In the genomic region with DNA sequence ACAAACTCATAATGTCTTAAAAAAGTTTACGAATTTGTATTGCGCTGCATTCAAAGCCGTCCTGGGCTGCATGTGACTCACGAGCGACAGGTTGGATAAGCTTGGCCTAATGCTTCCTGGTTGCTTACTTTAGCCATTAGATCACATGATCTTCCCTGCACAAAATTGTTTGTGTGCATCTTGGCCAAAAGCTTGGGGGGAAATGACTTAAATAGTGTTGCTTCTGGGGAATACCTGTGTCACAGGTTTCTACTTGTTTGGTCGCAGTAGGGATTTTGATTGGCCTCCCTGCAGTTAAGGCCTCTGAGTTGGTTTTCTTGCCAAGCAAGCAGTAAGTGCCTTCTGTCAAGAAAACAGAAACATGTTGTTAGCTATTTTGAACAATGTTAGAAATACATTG, we compare ENCODE assay signal across 19 cellular contexts. TPM values are rescaled to one million over a fixed set of nuclear protein-coding genes. Genes with fewer than 3 reads are reported as not detected.
DNase-seq lines count a peak whose midpoint lies in the region; ATAC-seq, FAIRE-seq and TF ChIP-seq lines count a peak whose summit lies in the region.
"Had no signal": no experiment of that assay in that cellular context is flagged by ENCODE, and none has a peak within 500 bp of the region (broad histone marks: within the 10 kb centered on the region; RNA-seq: fewer than 3 reads in every experiment).

No MANE protein-coding gene starts in this region.

- H3K4me2 ChIP-seq in GM23338 = no peak overlapping the region
- no peak overlapping the region for H3K4me2 ChIP-seq in GM12878 (ENCODE audit: control insufficient read depth, insufficient read depth)

- H3K9ac ChIP-seq in GM12878 (ENCODE audit: control insufficient read depth, insufficient read depth, low read length) = no peak overlapping the region

- FAIRE-seq in GM12878 (lab: Jason Lieb, UNC) = no peak

- TF ChIP-seq RAD21 in GM12878 (IDR thresholded peaks at IDR 0.05; ENCODE audit: insufficient read depth, low read depth, low read length) = no peak

- no peaks in the 10 kb centered on the region; the same call in none of the 2 replicates for H3F3A ChIP-seq in GM23338 (replicated peaks; ENCODE audit: low read depth)

- H3K36me3 ChIP-seq in GM23338 (ENCODE audit: insufficient read depth) (no peaks in the 10 kb centered on the region; the same call in 1 of the 2 replicates), GM12878 (ENCODE audit: control insufficient read depth in 2 of 2, insufficient read depth in 2 of 2, low read length in 1 of 2) (peaks cover 2 to 10% of the 10 kb centered on the region in 2 experiments)
- H3K36me3 ChIP-seq in CD8-positive, alpha-beta T cell (ENCODE audit: insufficient read depth, low read length) = peaks cover 3% of the 10 kb centered on the region
- H3K36me3 ChIP-seq: brain microvascular endothelial cell, vagina had no signal

- no peak for DNase-seq in GM23338 (ENCODE audit: low spot score)
- no peak for DNase-seq in GM12878 (ENCODE audit: low read depth, low spot score)
- peak; percentile 89 to 96 for DNase-seq in foreskin keratinocyte
- peak; percentile 69 for DNase-seq in renal cortical epithelial cell (ENCODE audit: low read depth)
- DNase-seq in stimulated activated CD4-positive, alpha-beta T cell treated with anti-CD3 and anti-CD28 coated beads, Interleukin-2, amount 100 ng/mL, for 24 hours = no peak
- no peak for DNase-seq in CD8-positive, alpha-beta T cell
- no peak for DNase-seq in SIG-M5 (lab: John Stamatoyannopoulos, UW)
- DNase-seq: activated CD4-positive, alpha-beta T cell treated with anti-CD3 and anti-CD28 coated beads, Interleukin-2, amount 50 U/mL, for 4 hours; activated T-cell treated with anti-CD3 and anti-CD28 coated beads, Interleukin-2, amount 50 U/mL, for 24 hours; brain microvascular endothelial cell; left ventricle myocardium superior; NCI-H1694; NCI-H510A; stimulated activated CD4-positive, alpha-beta T cell treated with anti-CD3 and anti-CD28 coated beads, Interleukin-12 subunit alpha, Interleukin-12 subunit beta, amount 100 ng/mL, for 4 hours; stimulated activated naive CD8-positive, alpha-beta T cell treated with anti-CD3 and anti-CD28 coated beads, Interleukin-15, Interleukin-2, amounts not matched to agents 100 U/mL and 50 U/mL, for 24 hours had no signal

- H3K4me3 ChIP-seq in GM23338 (no peak overlapping the region), GM12878 (no peak overlapping the region)
- H3K4me3 ChIP-seq in CD8-positive, alpha-beta T cell (ENCODE audit: low read depth, low read length) = no peak overlapping the region
- H3K4me3 ChIP-seq: SK-N-MC, vagina had no signal

- in situ Hi-C loops in GM12878 (cut with MboI) = no loop called here

- TF ChIP-seq CTCF in GM23338 (conservative IDR thresholded peaks at IDR 0.05; ENCODE audit: low read depth in 2 of 2) (no peak), GM12878 (IDR thresholded peaks at IDR 0.05 in 2 of 3, conservative IDR thresholded peaks at IDR 0.05 in 1 of 3; ENCODE audit: control insufficient read depth in 2 of 3, extremely low read depth in 1 of 3, insufficient read depth in 1 of 3, low read depth in 3 of 3, low read length in 3 of 3) (no peak), foreskin keratinocyte (conservative IDR thresholded peaks at IDR 0.05) (no peak)
- TF ChIP-seq CTCF in CD8-positive, alpha-beta T cell (IDR thresholded peaks at IDR 0.05) = no peak

- no TSS peak for BruUV-seq in GM12878 (replicated peaks; lab: Mats Ljungman, UMichigan)

- H3K79me2 ChIP-seq in GM23338 (replicated peaks; ENCODE audit: insufficient read depth) (no peaks in the 10 kb centered on the region; the same call in 1 of the 2 replicates), GM12878 (ENCODE audit: control insufficient read depth, insufficient read depth, low read length) (no peaks in the 10 kb centered on the region; the same call in 1 of the 2 replicates)

- peaks cover 5% of the 10 kb centered on the region; the same call in 1 of the 2 replicates for H3K4me1 ChIP-seq in GM23338 (ENCODE audit: insufficient read depth)
- H3K4me1 ChIP-seq in GM12878 (ENCODE audit: control insufficient read depth, insufficient read depth, low read length) = no peaks in the 10 kb centered on the region
- H3K4me1 ChIP-seq in foreskin keratinocyte = peaks cover 38% of the 10 kb centered on the region
- H3K4me1 ChIP-seq in CD8-positive, alpha-beta T cell (ENCODE audit: insufficient read depth, low read length) = no peaks in the 10 kb centered on the region
- H3K4me1 ChIP-seq: vagina had no signal

- H3K4me3 Mint-ChIP-seq in GM23338 = no peak overlapping the region
- H3K4me3 Mint-ChIP-seq in CD8-positive, alpha-beta T cell = no peak overlapping the region
- H3K4me3 Mint-ChIP-seq: activated naive CD8-positive, alpha-beta T cell; activated T-cell treated with anti-CD3 and anti-CD28 coated beads, Interleukin-2, amount 50 U/mL, for 24 hours had no signal

- peaks cover 17% of the 10 kb centered on the region; the same call in 2 of the 3 replicates for H3K4me1 Mint-ChIP-seq in GM23338
- no peaks in the 10 kb centered on the region for H3K4me1 Mint-ChIP-seq in CD8-positive, alpha-beta T cell (ENCODE audit: low read depth)

- peaks cover 33% of the 10 kb centered on the region; the same call in 2 of the 3 replicates for H3K36me3 Mint-ChIP-seq in GM23338 (ENCODE audit: low read depth)
- H3K36me3 Mint-ChIP-seq in CD8-positive, alpha-beta T cell = peaks cover 59% of the 10 kb centered on the region

- WGBS in GM12878 (ENCODE audit: insufficient coverage, insufficient replicate concordance, low lambda C conversion rate, missing lambda C conversion rate) = over 99% methylated on average over 6 of the region's 6 CpGs

- H3K9me3 Mint-ChIP-seq in GM23338 = no peaks in the 10 kb centered on the region
- H3K9me3 Mint-ChIP-seq in CD8-positive, alpha-beta T cell = no peaks in the 10 kb centered on the region
- H3K9me3 Mint-ChIP-seq: activated T-cell treated with anti-CD3 and anti-CD28 coated beads, Interleukin-2, amount 50 U/mL, for 24 hours had no signal

- ATAC-seq in GM23338 (no peak), GM12878 (no peak), foreskin keratinocyte (peak; percentile 79), GM21360 (IDR thresholded peaks at IDR 0.05; ENCODE audit: unreplicated experiment) (no peak)
- ATAC-seq in CD8-positive, alpha-beta T cell = no peak
- ATAC-seq: left ventricle myocardium superior; stimulated activated naive CD8-positive, alpha-beta T cell treated with anti-CD3 and anti-CD28 coated beads, Interleukin-15, Interleukin-2, amounts not matched to agents 100 U/mL and 50 U/mL, for 24 hours had no signal

- POLR2A ChIA-PET in GM12878 (lab: Charles Lee) = interaction anchor here (0.6 to 1.6 kb wide), 7 partner anchors 8 to 1759 kb away, joined by 3 to 5 read pairs (median 4); partner anchors contain the start of gene DUSP14
- POLR2A ChIA-PET in CD8-positive, alpha-beta T cell (lab: Charles Lee) = no interaction called here

- CTCF ChIA-PET in GM12878 (lab: Yijun Ruan, JAX) = interaction anchor here (0.8 to 2.0 kb wide), 7 partner anchors 11 to 873 kb away, joined by 3 to 11 read pairs (median 5); no protein-coding TSS in a partner anchor
- CTCF ChIA-PET in CD8-positive, alpha-beta T cell (lab: Charles Lee) = interaction anchor here (1.0 kb wide), 1 partner anchor 25 kb away, joined by 3 read pairs; no protein-coding TSS in a partner anchor

- H3K9me2 ChIP-seq in GM23338 (ENCODE audit: insufficient read depth) = no peaks in the 10 kb centered on the region

- peak overlapping the region; percentile 37; the same call in 1 of the 2 replicates for H3K27ac Mint-ChIP-seq in GM23338
- H3K27ac Mint-ChIP-seq in CD8-positive, alpha-beta T cell = no peak overlapping the region
- H3K27ac Mint-ChIP-seq: activated naive CD8-positive, alpha-beta T cell; activated T-cell treated with anti-CD3 and anti-CD28 coated beads, Interleukin-2, amount 50 U/mL, for 24 hours had no signal

- no peak overlapping the region for H2AFZ ChIP-seq in GM23338
- H2AFZ ChIP-seq in GM12878 (ENCODE audit: control insufficient read depth, low read depth, low read length) = no peak overlapping the region

- TF ChIP-seq POLR2A in GM12878 (IDR thresholded peaks at IDR 0.05; ENCODE audit: low read depth, low read length) = no peak

- SMC1A ChIA-PET in GM12878 (lab: Charles Lee; ENCODE audit: uncharacterized antibody, unreplicated experiment) = interaction anchor here (0.7 to 1.7 kb wide), 12 partner anchors 9 to 77 kb away, joined by 3 to 8 read pairs (median 4); no protein-coding TSS in a partner anchor

- peak overlapping the region; percentile 64 for H3K27ac ChIP-seq in GM23338 (ENCODE audit: low read depth)
- no peak overlapping the region for H3K27ac ChIP-seq in GM12878 (ENCODE audit: control insufficient read depth, insufficient read depth)
- peak overlapping the region; percentile 30 for H3K27ac ChIP-seq in foreskin keratinocyte
- H3K27ac ChIP-seq in CD8-positive, alpha-beta T cell (ENCODE audit: low read depth, low read length) = no peak overlapping the region
- H3K27ac ChIP-seq: brain microvascular endothelial cell, SK-N-MC, vagina had no signal

- intact Hi-C loops in GM12878 (cut with micrococcal nuclease; ENCODE audit: unreplicated experiment) = no loop called here
- intact Hi-C loops in CD8-positive, alpha-beta T cell (cut with DNase I, micrococcal nuclease) = no loop called here

- H3K9me3 ChIP-seq in GM12878 (replicated peaks; ENCODE audit: control insufficient read depth, insufficient read depth, low read length) = no peaks in the 10 kb centered on the region
- no peaks in the 10 kb centered on the region for H3K9me3 ChIP-seq in CD8-positive, alpha-beta T cell (ENCODE audit: low read length)
- H3K9me3 ChIP-seq: vagina had no signal

- peaks cover 3% of the 10 kb centered on the region for H3K27me3 Mint-ChIP-seq in GM23338 (ENCODE audit: insufficient read depth, low read depth, poor library complexity)
- H3K27me3 Mint-ChIP-seq in CD8-positive, alpha-beta T cell (ENCODE audit: low read depth) = no peaks in the 10 kb centered on the region
- H3K27me3 Mint-ChIP-seq: activated naive CD8-positive, alpha-beta T cell; activated T-cell treated with anti-CD3 and anti-CD28 coated beads, Interleukin-2, amount 50 U/mL, for 24 hours had no signal

- H3K27me3 ChIP-seq in GM23338 (ENCODE audit: insufficient read depth) = no peaks in the 10 kb centered on the region
- H3K27me3 ChIP-seq in GM12878 (replicated peaks in 1 of 2; ENCODE audit: control insufficient read depth in 2 of 2, insufficient read depth in 2 of 2, low read length in 1 of 2) = no peaks in the 10 kb centered on the region
- no peaks in the 10 kb centered on the region for H3K27me3 ChIP-seq in foreskin keratinocyte
- H3K27me3 ChIP-seq in CD8-positive, alpha-beta T cell (ENCODE audit: insufficient read depth, low read length) = no peaks in the 10 kb centered on the region
- H3K27me3 ChIP-seq: brain microvascular endothelial cell, vagina had no signal

- no peaks in the 10 kb centered on the region for H4K20me1 ChIP-seq in GM23338 (replicated peaks; ENCODE audit: insufficient read depth)
- H4K20me1 ChIP-seq in GM12878 (ENCODE audit: control insufficient read depth, insufficient read depth) = no peaks in the 10 kb centered on the region

- RAD21 ChIA-PET in GM12878 (lab: Charles Lee; ENCODE audit: unreplicated experiment) = interaction anchor here (0.6 to 1.4 kb wide), 5 partner anchors 12 to 77 kb away, joined by 3 read pairs; no protein-coding TSS in a partner anchor

- no peak for TF ChIP-seq EP300 in GM12878 (IDR thresholded peaks at IDR 0.05; ENCODE audit: borderline replicate concordance in 1 of 2, control insufficient read depth in 1 of 2, low read depth in 2 of 2, low read length in 2 of 2)

RNA-seq across cellular contexts. Expression of gene DUSP14, which starts 39.6 kb away (rescaled TPM):
- total RNA-seq in GM23338 (2014; rRNA removed; shearing (Covaris generic)) = 38.7 and 41.2 TPM in 2 replicates
- polyA plus RNA-seq in GM23338 (2016; fragmentation: Nextera tagmentation; extraction: Ambion mirVana) (34.3 and 36.7 TPM in 2 replicates), GM12878 (2011; rRNA removed) (21.5 and 24.7 TPM in 2 replicates), GM12878 (2014; fragmentation: Illumina TruSeq; extraction: Trizol) (18.0 and 24.1 TPM in 2 replicates), GM12878 (2014; fragmentation: Nextera tagmentation; extraction: Ambion mirVana) (10 to 100 TPM; 21.1 to 36.5 TPM), GM12878 (2014; rRNA removed) (23.6 and 24.4 TPM in 2 replicates), GM12878 (2016; fragmentation: Nextera tagmentation; extraction: Ambion mirVana) (10 to 100 TPM; 29.2 to 30.4 TPM), foreskin keratinocyte (117 and 128 TPM in 2 replicates)
- 12.7 TPM in 2 replicates for total RNA-seq in GM12878 (2013; cell fraction: nucleolus; rRNA removed)
- total RNA-seq in GM12878 (2014; rRNA removed) (25.2 and 26.6 TPM in 2 replicates), GM12878 (2014; rRNA removed; fragmentation: Illumina TruSeq; extraction: Trizol) (15.9 and 16.2 TPM in 2 replicates), GM12878 (2021) (14.5 and 15.6 TPM in 2 replicates), foreskin keratinocyte (128 and 131 TPM in 2 replicates), renal cortical epithelial cell (36.5 and 103 TPM in 2 replicates)
- 5.4 TPM for polyA plus RNA-seq in GM12878 (2011; ENCODE audit: low read depth)
- 29.7 and 35.2 TPM in 2 replicates for polyA plus RNA-seq in GM12878 (2011; cell fraction: cytosol; rRNA removed)
- polyA plus RNA-seq in GM12878 (2011; cell fraction: nucleus; rRNA removed) = 12.1 and 12.9 TPM in 2 replicates
- 6.3 and 7.7 TPM in 2 replicates for polyA plus RNA-seq in GM12878 (2012)
- 15.4 and 21.3 TPM in 2 replicates for polyA minus RNA-seq in GM12878 (2011; rRNA and poly(A)+ RNA removed)
- 6.4 and 6.8 TPM in 2 replicates for polyA minus RNA-seq in GM12878 (2011; cell fraction: cytosol; rRNA and poly(A)+ RNA removed)
- polyA minus RNA-seq in GM12878 (2011; cell fraction: nucleus; rRNA and poly(A)+ RNA removed) = 3.0 and 4.3 TPM in 2 replicates
- 1 to 10 TPM; 5.5 to 6.8 TPM for total RNA-seq in CD8-positive, alpha-beta T cell

RNA-seq across cellular contexts. Expression of gene TADA2A, which starts 43.4 kb away (rescaled TPM):
- 14.4 and 14.5 TPM in 2 replicates for total RNA-seq in GM23338 (2014; rRNA removed; shearing (Covaris generic))
- polyA plus RNA-seq in GM23338 (2016; fragmentation: Nextera tagmentation; extraction: Ambion mirVana) (17.1 and 18.0 TPM in 2 replicates), GM12878 (2011; rRNA removed) (33.7 and 37.3 TPM in 2 replicates), GM12878 (2014; fragmentation: Illumina TruSeq; extraction: Trizol) (41.3 and 58.2 TPM in 2 replicates), GM12878 (2014; fragmentation: Nextera tagmentation; extraction: Ambion mirVana) (10 to 100 TPM; 39.9 to 43.8 TPM), GM12878 (2014; rRNA removed) (25.4 and 29.8 TPM in 2 replicates), GM12878 (2016; fragmentation: Nextera tagmentation; extraction: Ambion mirVana) (10 to 100 TPM; 31.6 to 33.8 TPM), foreskin keratinocyte (7.2 and 8.9 TPM in 2 replicates)
- total RNA-seq in GM12878 (2013; cell fraction: nucleolus; rRNA removed) = 64.4 and 97.0 TPM in 2 replicates
- total RNA-seq in GM12878 (2014; rRNA removed) (19.6 and 25.1 TPM in 2 replicates), GM12878 (2014; rRNA removed; fragmentation: Illumina TruSeq; extraction: Trizol) (27.5 and 34.3 TPM in 2 replicates), GM12878 (2021) (34.6 and 35.2 TPM in 2 replicates), foreskin keratinocyte (14.2 and 16.0 TPM in 2 replicates), renal cortical epithelial cell (14.5 and 15.5 TPM in 2 replicates)
- polyA plus RNA-seq in GM12878 (2011; ENCODE audit: low read depth) = 12.1 TPM
- polyA plus RNA-seq in GM12878 (2011; cell fraction: cytosol; rRNA removed) = 17.0 and 22.3 TPM in 2 replicates
- 41.3 and 51.0 TPM in 2 replicates for polyA plus RNA-seq in GM12878 (2011; cell fraction: nucleus; rRNA removed)
- 15.9 and 21.8 TPM in 2 replicates for polyA plus RNA-seq in GM12878 (2012)
- polyA minus RNA-seq in GM12878 (2011; rRNA and poly(A)+ RNA removed) = 63.5 and 66.3 TPM in 2 replicates
- 12.2 and 14.6 TPM in 2 replicates for polyA minus RNA-seq in GM12878 (2011; cell fraction: cytosol; rRNA and poly(A)+ RNA removed)
- 32.2 and 52.2 TPM in 2 replicates for polyA minus RNA-seq in GM12878 (2011; cell fraction: nucleus; rRNA and poly(A)+ RNA removed)
- total RNA-seq in CD8-positive, alpha-beta T cell = 10 to 100 TPM in 1 of 2 experiments, 1 to 10 TPM in 1; 5.3 to 11.1 TPM

RNA-seq across cellular contexts. Expression of gene ACACA, which starts 43.5 kb away (rescaled TPM):
- 136 and 164 TPM in 2 replicates for total RNA-seq in GM23338 (2014; rRNA removed; shearing (Covaris generic))
- 53.5 and 59.6 TPM in 2 replicates for polyA plus RNA-seq in GM23338 (2016; fragmentation: Nextera tagmentation; extraction: Ambion mirVana)
- total RNA-seq in GM12878 (2013; cell fraction: nucleolus; rRNA removed) = 134 and 142 TPM in 2 replicates
- 33.0 and 33.5 TPM in 2 replicates for total RNA-seq in GM12878 (2014; rRNA removed)
- total RNA-seq in GM12878 (2014; rRNA removed; fragmentation: Illumina TruSeq; extraction: Trizol) = 40.7 and 50.7 TPM in 2 replicates
- total RNA-seq in GM12878 (2021) = 66.4 and 74.2 TPM in 2 replicates
- polyA plus RNA-seq in GM12878 (2011; ENCODE audit: low read depth) = 13.3 TPM
- polyA plus RNA-seq in GM12878 (2011; rRNA removed) = 45.4 and 46.5 TPM in 2 replicates
- polyA plus RNA-seq in GM12878 (2011; cell fraction: cytosol; rRNA removed) = 31.7 and 32.0 TPM in 2 replicates
- polyA plus RNA-seq in GM12878 (2011; cell fraction: nucleus; rRNA removed) = 47.0 and 52.9 TPM in 2 replicates
- polyA plus RNA-seq in GM12878 (2012) = 15.0 and 18.2 TPM in 2 replicates
- polyA plus RNA-seq in GM12878 (2014; fragmentation: Illumina TruSeq; extraction: Trizol) = 33.6 and 38.6 TPM in 2 replicates
- polyA plus RNA-seq in GM12878 (2014; fragmentation: Nextera tagmentation; extraction: Ambion mirVana) = 10 to 100 TPM; 12.9 to 14.7 TPM
- 30.5 and 33.2 TPM in 2 replicates for polyA plus RNA-seq in GM12878 (2014; rRNA removed)
- polyA plus RNA-seq in GM12878 (2016; fragmentation: Nextera tagmentation; extraction: Ambion mirVana) = 10 to 100 TPM; 27.7 to 30.4 TPM
- polyA minus RNA-seq in GM12878 (2011; rRNA and poly(A)+ RNA removed) = 80.5 and 123 TPM in 2 replicates
- polyA minus RNA-seq in GM12878 (2011; cell fraction: cytosol; rRNA and poly(A)+ RNA removed) = 39.0 and 53.5 TPM in 2 replicates
- polyA minus RNA-seq in GM12878 (2011; cell fraction: nucleus; rRNA and poly(A)+ RNA removed) = 92.7 and 130 TPM in 2 replicates
- total RNA-seq in foreskin keratinocyte = 89.8 and 90.2 TPM in 2 replicates
- 30.1 and 33.2 TPM in 2 replicates for polyA plus RNA-seq in foreskin keratinocyte
- total RNA-seq in renal cortical epithelial cell = 46.4 and 77.5 TPM in 2 replicates
- 10 to 100 TPM; 30.7 to 34.2 TPM for total RNA-seq in CD8-positive, alpha-beta T cell

Comparison
In these comparisons a context has a peak if more than half of its experiments do, and no peak if none do; other contexts are left out.
1. DNase-seq: peak in foreskin keratinocyte (2 of 2) and renal cortical epithelial cell (single experiment); none in GM23338 (single experiment), GM12878 (single experiment), stimulated activated CD4-positive, alpha-beta T cell treated with anti-CD3 and anti-CD28 coated beads, Interleukin-2, amount 100 ng/mL, for 24 hours (0 of 2), CD8-positive, alpha-beta T cell (0 of 7) and SIG-M5 (single experiment).
2. H3K27ac ChIP-seq: peak in GM23338 (single experiment) and foreskin keratinocyte (single experiment); none in GM12878 (single experiment) and CD8-positive, alpha-beta T cell (single experiment).